Comparison of ENCODE assay signal across 15 cellular contexts in the genomic region with DNA sequence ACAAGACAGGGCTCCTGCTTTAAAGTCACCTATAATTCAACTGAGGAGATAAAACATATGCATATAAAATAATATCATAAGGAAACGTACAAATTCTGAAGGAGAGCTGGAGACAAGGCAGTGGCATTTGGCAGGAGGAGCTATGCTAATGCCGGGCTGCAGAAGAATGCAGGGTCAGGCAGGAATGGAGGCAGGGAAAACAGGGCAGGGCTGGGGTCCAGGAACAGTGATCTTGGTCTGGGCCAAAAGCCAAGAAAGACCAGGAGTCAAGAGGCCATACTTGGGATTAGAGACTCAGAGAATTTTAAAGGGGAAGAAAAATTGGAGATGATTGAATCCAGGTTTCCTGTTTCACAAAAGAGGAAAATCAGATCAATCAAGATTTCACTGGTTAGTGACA. TPM values are rescaled to one million over a fixed set of nuclear protein-coding genes. Genes with fewer than 3 reads are reported as not detected.
DNase-seq lines count a peak whose midpoint lies in the region; ATAC-seq, FAIRE-seq and TF ChIP-seq lines count a peak whose summit lies in the region.
"Had no signal": no experiment of that assay in that cellular context is flagged by ENCODE, and none has a peak within 500 bp of the region (broad histone marks: within the 10 kb centered on the region; RNA-seq: fewer than 3 reads in every experiment).

No MANE protein-coding gene starts in this region.

- H3K9me3 ChIP-seq in K562 (replicated peaks; ENCODE audit: control insufficient read depth, insufficient read depth, low read depth, low read length): no peaks in the 10 kb centered on the region
- no peaks in the 10 kb centered on the region for H3K9me3 ChIP-seq in kidney (ENCODE audit: control insufficient read depth in 1 of 2, low read length in 2 of 2)
- H3K9me3 ChIP-seq in CD4-positive, alpha-beta memory T cell (ENCODE audit: control insufficient read depth in 1 of 2, low read length in 2 of 2): no peaks in the 10 kb centered on the region
- no peaks in the 10 kb centered on the region for H3K9me3 ChIP-seq in sigmoid colon
- H3K9me3 ChIP-seq: BLaER1 had no signal

- H3K36me3 ChIP-seq in K562 (ENCODE audit: control insufficient read depth, insufficient read depth, low read length): no peaks in the 10 kb centered on the region
- no peaks in the 10 kb centered on the region for H3K36me3 ChIP-seq in kidney (ENCODE audit: control insufficient read depth in 1 of 2, insufficient read depth in 2 of 2, low read length in 2 of 2)
- no peaks in the 10 kb centered on the region for H3K36me3 ChIP-seq in CD4-positive, alpha-beta memory T cell (ENCODE audit: insufficient read depth, low read length)
- H3K36me3 ChIP-seq in sigmoid colon: no peaks in the 10 kb centered on the region
- H3K36me3 ChIP-seq: BLaER1 had no signal

- H3K27me3 Mint-ChIP-seq in CD4-positive, alpha-beta memory T cell: no peaks in the 10 kb centered on the region
- H3K27me3 Mint-ChIP-seq: activated naive CD4-positive, alpha-beta T cell treated with anti-CD3 and anti-CD28 coated beads, Interleukin-2, amount 10 ng/mL, durations not matched to agents 7 days and 5 days had no signal

- no peak for TF ChIP-seq POLR2A in K562 (conservative IDR thresholded peaks at IDR 0.05)
- TF ChIP-seq POLR2A in sigmoid colon (IDR thresholded peaks at IDR 0.05): no peak

- no peak overlapping the region for H3K4me3 Mint-ChIP-seq in CD4-positive, alpha-beta memory T cell
- H3K4me3 Mint-ChIP-seq: activated naive CD4-positive, alpha-beta T cell treated with anti-CD3 and anti-CD28 coated beads, Interleukin-2, amount 10 ng/mL, durations not matched to agents 7 days and 5 days had no signal

- ATAC-seq in K562: no peak

- no peaks in the 10 kb centered on the region for H3K9me1 ChIP-seq in K562 (ENCODE audit: control insufficient read depth, insufficient read depth, low read length)

- no peaks in the 10 kb centered on the region for H3K27me3 ChIP-seq in K562 (ENCODE audit: control insufficient read depth in 2 of 2, insufficient read depth in 2 of 2, low read length in 2 of 2)
- no peaks in the 10 kb centered on the region for H3K27me3 ChIP-seq in CD4-positive, alpha-beta memory T cell (ENCODE audit: insufficient read depth, low read length)
- H3K27me3 ChIP-seq in sigmoid colon: no peaks in the 10 kb centered on the region
- H3K27me3 ChIP-seq: BLaER1 had no signal

- POLR2A ChIA-PET in K562 (lab: Yijun Ruan, JAX): interaction anchor here (0.6 to 0.9 kb wide), 2 partner anchors 26 to 326 kb away, joined by 4 to 5 read pairs; no protein-coding TSS in a partner anchor
- POLR2A ChIA-PET in CD4-positive, alpha-beta memory T cell (lab: Charles Lee; ENCODE audit: partially characterized antibody): interaction anchor here (0.7 kb wide), 1 partner anchor 256 kb away, joined by 3 read pairs; no protein-coding TSS in a partner anchor

- TF ChIP-seq EP300 in K562 (IDR thresholded peaks at IDR 0.05; ENCODE audit: low read length) (no peak), sigmoid colon (IDR thresholded peaks at IDR 0.05) (no peak)

- H2AFZ ChIP-seq in K562 (ENCODE audit: low read depth, low read length): no peak overlapping the region

- 29% methylated on average over 2 of the region's 2 CpGs for WGBS in K562 (ENCODE audit: insufficient coverage, low coverage, missing lambda C conversion rate)
- 12 to 45% methylated on average over 2 of the region's 2 CpGs for WGBS in sigmoid colon, 2 donors

- CTCF ChIA-PET in K562 (lab: Yijun Ruan, JAX; ENCODE audit: low intra/inter-chr PET ratio): interaction anchor here (2.8 kb wide), 1 partner anchor 399 kb away, joined by 20 read pairs; no protein-coding TSS in a partner anchor
- CTCF ChIA-PET in CD4-positive, alpha-beta memory T cell (lab: Charles Lee; ENCODE audit: partially characterized antibody): interaction anchor here (0.9 to 9.3 kb wide), 13 partner anchors 8 to 763 kb away, joined by 3 to 190 read pairs (median 4); a partner anchor contains a TSS

- in situ Hi-C loops in K562 (cut with MboI): loop anchor here (5.0 to 25.0 kb wide), 3 partner anchors 417 to 767 kb away; no protein-coding TSS in a partner anchor

- H3K27ac Mint-ChIP-seq in CD4-positive, alpha-beta memory T cell: peak overlapping the region in 2 of 7 donors; percentile 61 to 74
- H3K27ac Mint-ChIP-seq: activated naive CD4-positive, alpha-beta T cell treated with anti-CD3 and anti-CD28 coated beads, Interleukin-2, amount 10 ng/mL, durations not matched to agents 7 days and 5 days had no signal

- H3K4me3 ChIP-seq in K562 (no peak overlapping the region), kidney (ENCODE audit: low read length in 2 of 2) (no peak overlapping the region), sigmoid colon (no peak overlapping the region)
- H3K4me3 ChIP-seq in CD4-positive, alpha-beta memory T cell (ENCODE audit: low read length in 2 of 2): no peak overlapping the region
- H3K4me3 ChIP-seq: BLaER1 had no signal

- H3K4me1 ChIP-seq in K562 (replicated peaks in 1 of 2; ENCODE audit: control insufficient read depth in 2 of 2, insufficient read depth in 2 of 2, low read length in 2 of 2) (no peaks in the 10 kb centered on the region), kidney (ENCODE audit: control insufficient read depth in 1 of 2, insufficient read depth in 1 of 2, low read depth in 1 of 2, low read length in 2 of 2) (no peaks in the 10 kb centered on the region), sigmoid colon (no peaks in the 10 kb centered on the region)
- no peaks in the 10 kb centered on the region for H3K4me1 ChIP-seq in CD4-positive, alpha-beta memory T cell (ENCODE audit: insufficient read depth, low read length)
- H3K4me1 ChIP-seq: BLaER1 had no signal

- H3K9ac ChIP-seq in K562 (ENCODE audit: insufficient read depth in 1 of 2, low read depth in 2 of 2, low read length in 2 of 2): no peak overlapping the region
- no peak overlapping the region for H3K9ac ChIP-seq in kidney (ENCODE audit: low read length in 2 of 2)
- H3K9ac ChIP-seq: BLaER1 had no signal

- FAIRE-seq in K562 (lab: Jason Lieb, UNC) (no peak), kidney (lab: Jason Lieb, UNC) (no peak)
- FAIRE-seq: frontal cortex had no signal

- H3K9me3 Mint-ChIP-seq in CD4-positive, alpha-beta memory T cell: peaks cover 0 to 3% (median 0%) of the 10 kb centered on the region in 8 donors
- H3K9me3 Mint-ChIP-seq: activated naive CD4-positive, alpha-beta T cell treated with anti-CD3 and anti-CD28 coated beads, Interleukin-2, amount 10 ng/mL, durations not matched to agents 7 days and 5 days had no signal

- peaks cover under 1 to 2% (median 1%) of the 10 kb centered on the region in 4 donors for H3K4me1 Mint-ChIP-seq in CD4-positive, alpha-beta memory T cell

- H3K79me2 ChIP-seq in K562 (ENCODE audit: control insufficient read depth, insufficient read depth, low read length): no peaks in the 10 kb centered on the region

- intact Hi-C loops in K562 (cut with micrococcal nuclease): loop anchor here (5.0 to 10.0 kb wide), 3 partner anchors 127 to 764 kb away; a partner anchor contains a TSS
- intact Hi-C loops in kidney (cut with DNase I): loop anchor here (5.0 kb wide), 1 partner anchor 412 kb away; no protein-coding TSS in a partner anchor
- intact Hi-C loops in CD4-positive, alpha-beta memory T cell (cut with micrococcal nuclease): loop anchor here (5.0 kb wide), 1 partner anchor 693 kb away; no protein-coding TSS in a partner anchor
- intact Hi-C loops in sigmoid colon (cut with DNase I): loop anchor here (5.0 to 10.0 kb wide), 3 partner anchors 42 to 647 kb away; a partner anchor contains a TSS

- peak; percentile 46 for DNase-seq in GM03348 (ENCODE audit: low spot score)
- no peak for DNase-seq in K562 (ENCODE audit: extremely low read depth in 1 of 4, low spot score in 3 of 4)
- peak; percentile 79 for DNase-seq in kidney
- DNase-seq in pulmonary artery endothelial cell (ENCODE audit: low read depth, low spot score): peak; percentile 45
- no peak for DNase-seq in CD4-positive, alpha-beta memory T cell
- no peak for DNase-seq in sigmoid colon
- DNase-seq in activated CD4-positive, alpha-beta T cell treated with anti-CD3 and anti-CD28 coated beads for 1 hour: no peak
- no peak for DNase-seq in NCI-H1105 (lab: John Stamatoyannopoulos, UW)
- DNase-seq: activated naive CD4-positive, alpha-beta T cell treated with anti-CD3 and anti-CD28 coated beads, Interleukin-2, amount 10 ng/mL, durations not matched to agents 7 days and 5 days; NCI-H2081 treated with DMSO at 0.1 percent for 48 hours; stimulated activated naive CD4-positive, alpha-beta T cell had no signal

- H3K27ac ChIP-seq in K562 (ENCODE audit: extremely low read depth, low read depth, low read length) (no peak overlapping the region), kidney (ENCODE audit: low read depth in 2 of 2, low read length in 2 of 2) (no peak overlapping the region), sigmoid colon (no peak overlapping the region)
- no peak overlapping the region for H3K27ac ChIP-seq in CD4-positive, alpha-beta memory T cell (ENCODE audit: low read depth, low read length)
- H3K27ac ChIP-seq: BLaER1 had no signal

- H3K4me2 ChIP-seq in K562 (ENCODE audit: insufficient read depth, low read length): no peak overlapping the region
- H3K4me2 ChIP-seq: BLaER1 had no signal

- no peak for TF ChIP-seq RAD21 in K562 (CRISPR knock-in tag; conservative IDR thresholded peaks at IDR 0.05 in 1 of 2, IDR thresholded peaks at IDR 0.05 in 1 of 2)

- H4K20me1 ChIP-seq in K562 (replicated peaks; ENCODE audit: control insufficient read depth, insufficient read depth, low read length): no peaks in the 10 kb centered on the region
- H4K20me1 ChIP-seq: BLaER1 had no signal

- BruUV-seq in K562 (replicated peaks; lab: Mats Ljungman, UMichigan): no TSS peak

- no peak for TF ChIP-seq CTCF in K562 (IDR thresholded peaks at IDR 0.05 in 2 of 3, conservative IDR thresholded peaks at IDR 0.05 in 1 of 3; ENCODE audit: insufficient read depth in 2 of 3, low read depth in 1 of 3, low read length in 3 of 3)
- TF ChIP-seq CTCF in kidney (IDR thresholded peaks at IDR 0.05; ENCODE audit: borderline replicate concordance, extremely low read depth, insufficient read depth): no peak
- TF ChIP-seq CTCF in sigmoid colon (IDR thresholded peaks at IDR 0.05): no peak

- no peaks in the 10 kb centered on the region for H3K36me3 Mint-ChIP-seq in CD4-positive, alpha-beta memory T cell
- H3K36me3 Mint-ChIP-seq: activated naive CD4-positive, alpha-beta T cell treated with anti-CD3 and anti-CD28 coated beads, Interleukin-2, amount 10 ng/mL, durations not matched to agents 7 days and 5 days had no signal

RNA-seq across cellular contexts. Expression of a gene that starts 20.0 kb away (rescaled TPM):
- not detected in 2 replicates for total RNA-seq in K562 (2011; cell fraction: chromatin; rRNA removed; ENCODE audit: low replicate concordance)
- not detected in 2 replicates for total RNA-seq in K562 (2011; cell fraction: nucleolus; rRNA removed)
- total RNA-seq in K562 (2011; cell fraction: nucleoplasm; rRNA removed): not detected in 2 replicates
- total RNA-seq in K562 (2014; rRNA removed): not detected in 2 replicates
- total RNA-seq in K562 (2014; rRNA removed; fragmentation: Illumina TruSeq; extraction: Trizol): not detected in 2 replicates
- total RNA-seq in K562 (2015; rRNA removed; fragmentation: Illumina TruSeq; extraction: Trizol): not detected in 2 replicates
- total RNA-seq in K562 (2021): not detected in 2 replicates
- not detected in 2 replicates for polyA plus RNA-seq in K562 (2011; rRNA removed)
- polyA plus RNA-seq in K562 (2011; cell fraction: cytosol; rRNA removed): not detected in 2 replicates
- polyA plus RNA-seq in K562 (2011; cell fraction: nucleus; rRNA removed): not detected in 2 replicates
- polyA plus RNA-seq in K562 (2012): not detected in 2 replicates
- not detected in 2 replicates for polyA plus RNA-seq in K562 (2014; fragmentation: Illumina TruSeq; extraction: Trizol)
- polyA plus RNA-seq in K562 (2014; fragmentation: Nextera tagmentation; extraction: Ambion mirVana): under 1 TPM in 1 of 2 experiments, not detected in 1; 0.01 TPM
- not detected in 2 replicates for polyA plus RNA-seq in K562 (2014; rRNA removed)
- 0.06 TPM in 1 of 2 replicates, not detected in the other for polyA minus RNA-seq in K562 (2011; rRNA and poly(A)+ RNA removed)
- polyA minus RNA-seq in K562 (2011; cell fraction: cytosol; rRNA and poly(A)+ RNA removed): not detected in 2 replicates
- not detected in 2 replicates for polyA minus RNA-seq in K562 (2011; cell fraction: nucleus; rRNA and poly(A)+ RNA removed)
- total RNA-seq in kidney: not detected
- polyA plus RNA-seq in kidney (ENCODE audit: insufficient read depth, low read depth, low replicate concordance): not detected
- not detected in 2 replicates for total RNA-seq in pulmonary artery endothelial cell
- under 1 TPM in 1 of 2 experiments, not detected in 1; 0.44 TPM for total RNA-seq in CD4-positive, alpha-beta memory T cell
- polyA plus RNA-seq in CD4-positive, alpha-beta memory T cell: not detected
- not detected for total RNA-seq in sigmoid colon
- not detected for polyA plus RNA-seq in sigmoid colon
- total RNA-seq: frontal cortex; kidney epithelial cell; T-helper 2 cell treated with Interferon-gamma antibody and Interleukin-4, amounts not matched to agents 100 ng/mL and 5 ng/mL, for 36 hours had no signal

RNA-seq across cellular contexts. Expression of a gene that starts 43.3 kb away (rescaled TPM):
- total RNA-seq in K562 (2011; cell fraction: chromatin; rRNA removed; ENCODE audit: low replicate concordance): 43.1 and 60.3 TPM in 2 replicates
- 42.9 and 43.6 TPM in 2 replicates for total RNA-seq in K562 (2011; cell fraction: nucleolus; rRNA removed)
- total RNA-seq in K562 (2011; cell fraction: nucleoplasm; rRNA removed): 48.7 and 58.8 TPM in 2 replicates
- 13.8 and 14.1 TPM in 2 replicates for total RNA-seq in K562 (2014; rRNA removed)
- 15.1 and 15.6 TPM in 2 replicates for total RNA-seq in K562 (2014; rRNA removed; fragmentation: Illumina TruSeq; extraction: Trizol)
- 15.3 and 16.4 TPM in 2 replicates for total RNA-seq in K562 (2015; rRNA removed; fragmentation: Illumina TruSeq; extraction: Trizol)
- 18.6 and 19.9 TPM in 2 replicates for total RNA-seq in K562 (2021)
- polyA plus RNA-seq in K562 (2011; rRNA removed): 14.8 and 16.9 TPM in 2 replicates
- polyA plus RNA-seq in K562 (2011; cell fraction: cytosol; rRNA removed): 12.3 and 15.5 TPM in 2 replicates
- polyA plus RNA-seq in K562 (2011; cell fraction: nucleus; rRNA removed): 13.4 and 16.7 TPM in 2 replicates
- 13.6 and 14.0 TPM in 2 replicates for polyA plus RNA-seq in K562 (2012)
- polyA plus RNA-seq in K562 (2014; fragmentation: Illumina TruSeq; extraction: Trizol): 22.9 and 32.4 TPM in 2 replicates
- 1 to 10 TPM; 3.6 to 4.3 TPM for polyA plus RNA-seq in K562 (2014; fragmentation: Nextera tagmentation; extraction: Ambion mirVana)
- polyA plus RNA-seq in K562 (2014; rRNA removed): 7.5 and 9.1 TPM in 2 replicates
- 42.2 and 54.3 TPM in 2 replicates for polyA minus RNA-seq in K562 (2011; rRNA and poly(A)+ RNA removed)
- polyA minus RNA-seq in K562 (2011; cell fraction: cytosol; rRNA and poly(A)+ RNA removed): 20.2 and 22.8 TPM in 2 replicates
- 18.8 and 26.4 TPM in 2 replicates for polyA minus RNA-seq in K562 (2011; cell fraction: nucleus; rRNA and poly(A)+ RNA removed)
- total RNA-seq in kidney: 57.9 TPM
- polyA plus RNA-seq in kidney (ENCODE audit: insufficient read depth, low read depth, low replicate concordance): 15.8 TPM
- total RNA-seq in pulmonary artery endothelial cell: 12.5 and 24.6 TPM in 2 replicates
- total RNA-seq in CD4-positive, alpha-beta memory T cell: 10 to 100 TPM; 44.4 to 47.3 TPM
- 10 to 100 TPM; 34.5 to 40.2 TPM for polyA plus RNA-seq in CD4-positive, alpha-beta memory T cell
- total RNA-seq in sigmoid colon: 100 to 1,000 TPM in 3 of 4 donors, 10 to 100 TPM in 1; 92.2 to 170 (median 141) TPM
- 1 to 10 TPM; 1.2 to 9.3 (median 6.6) TPM for polyA plus RNA-seq in sigmoid colon

Comparison
In these comparisons a context has a peak if more than half of its experiments do, and no peak if none do; other contexts are left out.
1. DNase-seq: peak in GM03348 (single experiment), kidney (single experiment) and pulmonary artery endothelial cell (single experiment); none in K562 (0 of 4), CD4-positive, alpha-beta memory T cell (0 of 5), sigmoid colon (single experiment), activated CD4-positive, alpha-beta T cell treated with anti-CD3 and anti-CD28 coated beads for 1 hour (single experiment) and NCI-H1105 (single experiment).